Comparison of ENCODE assay signal across 10 cellular contexts in genomic region chr11:132024587-132025295, GRCh38.
A peak's percentile ranks its signal among the peaks of the same experiment; 100 is the strongest.
DNase-seq lines count a peak whose midpoint lies in the region; ATAC-seq and TF ChIP-seq lines count a peak whose summit lies in the region.
"Had no signal": no experiment of that assay in that cellular context is flagged by ENCODE, and none has a peak within 500 bp of the region (broad histone marks: within the 10 kb centered on the region; RNA-seq: fewer than 3 reads in every experiment).

No MANE protein-coding gene starts in this region.

- H2AFZ ChIP-seq in PC-3 (ENCODE audit: low read length), result 0 out of 2 replicates have a peak overlapping the region, but pooled peaks have one; percentile 3

- H3K9me2 ChIP-seq in PC-3 (replicated peaks; ENCODE audit: low read length), result no peaks in the 10 kb centered on the region

- TF ChIP-seq CTCF in GM20000 (IDR thresholded peaks at IDR 0.05; ENCODE audit: extremely low read depth, missing control alignments) (no peak), PC-3 (conservative IDR thresholded peaks at IDR 0.05; ENCODE audit: low read depth, low read length) (no peak), fibroblast of the aortic adventitia (IDR thresholded peaks at IDR 0.05; ENCODE audit: insufficient read depth, low read length) (no peak)

- peak overlapping the region; percentile 44 for H3K27ac ChIP-seq in PC-3 (ENCODE audit: low read length)

- H4K20me1 ChIP-seq in PC-3 (ENCODE audit: low read length), result no peaks in the 10 kb centered on the region

- no TSS peak for BruUV-seq in PC-3 (replicated peaks; lab: Mats Ljungman, UMichigan)

- intact Hi-C loops in PC-3 (cut with micrococcal nuclease), result loop anchor here (5.0 kb wide), 1 partner anchor 157 kb away; no protein-coding TSS in a partner anchor

- in situ Hi-C loops in ACHN (cut with HindIII; ENCODE audit: low pct_ligation_motif_present, low pct_unique_long_range_greater_than_20kb, low sequenced_read_pairs), result no loop called here

- ATAC-seq in PC-3, result peak; percentile 95
- no peak for ATAC-seq in HG03460 (IDR thresholded peaks at IDR 0.05; ENCODE audit: unreplicated experiment)

- peaks cover 12% of the 10 kb centered on the region for H3K4me1 ChIP-seq in PC-3 (ENCODE audit: insufficient read depth, low read length)

- no peaks in the 10 kb centered on the region for H3K27me3 ChIP-seq in PC-3 (ENCODE audit: low read length)

- POLR2A ChIA-PET in PC-3 (lab: Charles Lee; ENCODE audit: unreplicated experiment), result interaction anchor here (0.6 kb wide), 1 partner anchor 11 kb away, joined by 3 read pairs; no protein-coding TSS in a partner anchor

- no peaks in the 10 kb centered on the region for H3F3A ChIP-seq in PC-3 (ENCODE audit: low read length, unreplicated experiment)

- H3K4me3 ChIP-seq in PC-3 (ENCODE audit: low read length) (no peak overlapping the region), fibroblast of the aortic adventitia (ENCODE audit: low read depth, low read length) (no peak overlapping the region)

- DNase-seq in ACHN, result peak; percentile 70
- peak; percentile 13 for DNase-seq in GM20000 (ENCODE audit: low spot score)
- DNase-seq in PC-3, result peak; percentile 84
- peak; percentile 71 for DNase-seq in fibroblast of the aortic adventitia (ENCODE audit: low read depth)
- no peak for DNase-seq in NCI-H1092 (lab: John Stamatoyannopoulos, UW)
- DNase-seq in SHP77 treated with DMSO at 0.1 percent for 48 hours (lab: John Stamatoyannopoulos, UW), result no peak
- no peak for DNase-seq in ureter (ENCODE audit: low spot score)
- DNase-seq: activated CD4-positive, alpha-beta T cell treated with anti-CD3 and anti-CD28 coated beads for 48 hours; amygdala had no signal

- no peaks in the 10 kb centered on the region for H3K36me3 ChIP-seq in PC-3 (ENCODE audit: low read depth, low read length)

- H3K9me3 ChIP-seq in PC-3 (ENCODE audit: low read length), result 0 out of 2 replicates have a peak, but pooled peaks cover 10% of the 10 kb centered on the region

- H3K4me2 ChIP-seq in PC-3 (ENCODE audit: low read length), result peak overlapping the region; percentile 36

- CTCF ChIA-PET in PC-3 (lab: Charles Lee), result no interaction called here

- H3K79me2 ChIP-seq in PC-3 (ENCODE audit: low read length), result no peaks in the 10 kb centered on the region

- no peak overlapping the region for H3K9ac ChIP-seq in PC-3 (ENCODE audit: low read length)

Comparison
In these comparisons a context has a peak if more than half of its experiments do, and no peak if none do; other contexts are left out.
1. DNase-seq: peak in ACHN (single experiment), GM20000 (single experiment), PC-3 (single experiment) and fibroblast of the aortic adventitia (single experiment); none in NCI-H1092 (single experiment), SHP77 treated with DMSO at 0.1 percent for 48 hours (single experiment) and ureter (single experiment).